11 cellular contexts compared by ENCODE assay signal in genomic region chr3:16101295-16102186, GRCh38.
DNase-seq lines count a peak whose midpoint lies in the region; ATAC-seq and TF ChIP-seq lines count a peak whose summit lies in the region.
"Had no signal": no experiment of that assay in that cellular context is flagged by ENCODE, and none has a peak within 500 bp of the region (broad histone marks: within the 10 kb centered on the region; RNA-seq: fewer than 3 reads in every experiment).

No MANE protein-coding gene starts in this region.

- H3K27ac ChIP-seq in SJSA1, result peak overlapping the region; percentile 98; the same call in 1 of the 2 replicates
- H3K27ac ChIP-seq in thymus (ENCODE audit: low read depth), result peak overlapping the region; percentile 42

- H3K9me3 ChIP-seq in SJSA1 (replicated peaks) (no peaks in the 10 kb centered on the region), thymus (ENCODE audit: control insufficient read depth) (no peaks in the 10 kb centered on the region)
- H3K9me3 ChIP-seq: breast epithelium, right atrium auricular region had no signal

- DNase-seq in activated T-cell treated with anti-CD3 and anti-CD28 coated beads, Interleukin-2, amount 50 U/mL, for 24 hours, result no peak
- DNase-seq in activated T-cell treated with anti-CD3 and anti-CD28 coated beads, Interleukin-2, amount 50 U/mL, for 4 hours, result no peak
- DNase-seq in SJSA1 (ENCODE audit: low read depth in 1 of 2, low spot score in 2 of 2) (no peak), iris pigment epithelial cell (ENCODE audit: low read depth) (peak; percentile 57), GM20000 (ENCODE audit: low spot score) (no peak), GDM1 (lab: John Stamatoyannopoulos, UW) (no peak), MV-4-11 (lab: John Stamatoyannopoulos, UW) (no peak)
- DNase-seq: GF-D8 had no signal

- no peak overlapping the region for H3K4me3 Mint-ChIP-seq in activated T-cell treated with anti-CD3 and anti-CD28 coated beads, Interleukin-2, amount 50 U/mL, for 24 hours
- no peak overlapping the region for H3K4me3 Mint-ChIP-seq in activated T-cell treated with anti-CD3 and anti-CD28 coated beads, Interleukin-2, amount 50 U/mL, for 4 hours

- no peak for ATAC-seq in activated T-cell treated with anti-CD3 and anti-CD28 coated beads, Interleukin-2, amount 50 U/mL, for 4 hours

- H3K27ac Mint-ChIP-seq in activated T-cell treated with anti-CD3 and anti-CD28 coated beads, Interleukin-2, amount 50 U/mL, for 24 hours, result peak overlapping the region; percentile 6

- peaks cover 3% of the 10 kb centered on the region for H3K9me3 Mint-ChIP-seq in activated T-cell treated with anti-CD3 and anti-CD28 coated beads, Interleukin-2, amount 50 U/mL, for 24 hours
- H3K9me3 Mint-ChIP-seq in activated T-cell treated with anti-CD3 and anti-CD28 coated beads, Interleukin-2, amount 50 U/mL, for 4 hours, result no peaks in the 10 kb centered on the region

- H3K4me3 ChIP-seq in SJSA1, result no peak overlapping the region
- H3K4me3 ChIP-seq in thymus (ENCODE audit: low read length), result no peak overlapping the region
- H3K4me3 ChIP-seq: breast epithelium, right atrium auricular region had no signal

- peaks cover 12% of the 10 kb centered on the region for H3K27me3 Mint-ChIP-seq in activated T-cell treated with anti-CD3 and anti-CD28 coated beads, Interleukin-2, amount 50 U/mL, for 24 hours
- peaks cover 2% of the 10 kb centered on the region for H3K27me3 Mint-ChIP-seq in activated T-cell treated with anti-CD3 and anti-CD28 coated beads, Interleukin-2, amount 50 U/mL, for 4 hours (ENCODE audit: low read depth)

- H3K4me1 Mint-ChIP-seq in activated T-cell treated with anti-CD3 and anti-CD28 coated beads, Interleukin-2, amount 50 U/mL, for 24 hours (ENCODE audit: low read depth), result peaks cover 6% of the 10 kb centered on the region
- no peaks in the 10 kb centered on the region for H3K4me1 Mint-ChIP-seq in activated T-cell treated with anti-CD3 and anti-CD28 coated beads, Interleukin-2, amount 50 U/mL, for 4 hours (ENCODE audit: low read depth)

- H3K36me3 Mint-ChIP-seq in activated T-cell treated with anti-CD3 and anti-CD28 coated beads, Interleukin-2, amount 50 U/mL, for 24 hours (ENCODE audit: low read depth), result no peaks in the 10 kb centered on the region
- no peaks in the 10 kb centered on the region for H3K36me3 Mint-ChIP-seq in activated T-cell treated with anti-CD3 and anti-CD28 coated beads, Interleukin-2, amount 50 U/mL, for 4 hours (ENCODE audit: insufficient read depth)

- no peak for TF ChIP-seq CTCF in GM20000 (IDR thresholded peaks at IDR 0.05; ENCODE audit: extremely low read depth, missing control alignments)

- H3K27me3 ChIP-seq in SJSA1 (replicated peaks) (no peaks in the 10 kb centered on the region), thymus (ENCODE audit: control insufficient read depth, insufficient read depth) (no peaks in the 10 kb centered on the region)
- H3K27me3 ChIP-seq: breast epithelium, right atrium auricular region had no signal

- WGBS in thymus, result 89% methylated on average over 14 of the region's 14 CpGs

- peaks cover 37% of the 10 kb centered on the region for H3K4me1 ChIP-seq in SJSA1 (replicated peaks)
- no peaks in the 10 kb centered on the region for H3K4me1 ChIP-seq in thymus (ENCODE audit: control insufficient read depth, insufficient read depth, low read length)
- H3K4me1 ChIP-seq: breast epithelium, right atrium auricular region had no signal

- H3K36me3 ChIP-seq in SJSA1 (no peaks in the 10 kb centered on the region), thymus (ENCODE audit: control insufficient read depth, insufficient read depth) (no peaks in the 10 kb centered on the region)
- H3K36me3 ChIP-seq: breast epithelium, right atrium auricular region had no signal
